In genomic region chr6:39301606-39302005, GRCh38 we compare ENCODE assay signal across 14 cellular contexts. TPM values are rescaled to one million over a fixed set of nuclear protein-coding genes. Genes with fewer than 3 reads are reported as not detected.
A peak's percentile ranks its signal among the peaks of the same experiment; 100 is the strongest.
DNase-seq lines count a peak whose midpoint lies in the region; ATAC-seq and TF ChIP-seq lines count a peak whose summit lies in the region.
"Had no signal": no experiment of that assay in that cellular context is flagged by ENCODE, and none has a peak within 500 bp of the region (broad histone marks: within the 10 kb centered on the region; RNA-seq: fewer than 3 reads in every experiment).

No MANE protein-coding gene starts in this region.

- peak; percentile 48 for DNase-seq in BE2C
- peak; percentile 41 for DNase-seq in HCT116 (ENCODE audit: low read depth, low spot score)
- peak; percentile 60 for DNase-seq in RPMI8226
- peak; percentile 70 for DNase-seq in iPS DF 6.9 (ENCODE audit: low read depth, low spot score)
- DNase-seq in activated CD8-positive, alpha-beta memory T cell treated with anti-CD3 and anti-CD28 coated beads, Interleukin-2, amount 50 U/mL, for 4 hours, result no peak
- DNase-seq in upper lobe of left lung, result no peak
- no peak for DNase-seq in T-helper 1 cell
- DNase-seq: activated CD4-positive, alpha-beta T cell treated with anti-CD3 and anti-CD28 coated beads, Interleukin-2, amount 50 U/mL, for 4 hours; DMS79; naive thymus-derived CD8-positive, alpha-beta T cell; NCI-H1105; trophoblast cell had no signal

- peak; percentile 57 for TF ChIP-seq CTCF in BE2C (IDR thresholded peaks at IDR 0.05; ENCODE audit: low read depth, low read length)
- peak; percentile 74 to 86 (median 84); a peak in 5 of 6 replicates for TF ChIP-seq CTCF in HCT116 (IDR thresholded peaks at IDR 0.05 in 2 of 3, conservative IDR thresholded peaks at IDR 0.05 in 1 of 3; ENCODE audit: borderline replicate concordance in 1 of 3, insufficient read depth in 1 of 3, low read depth in 2 of 3, low read length in 2 of 3)
- no peak for TF ChIP-seq CTCF in upper lobe of left lung (IDR thresholded peaks at IDR 0.05)

- no peak overlapping the region for H3K4me3 ChIP-seq in BE2C (ENCODE audit: low read depth, low read length)
- H3K4me3 ChIP-seq in HCT116 (replicated peaks in 1 of 2; ENCODE audit: low read depth in 1 of 2, low read length in 2 of 2), result no peak overlapping the region
- H3K4me3 ChIP-seq in iPS DF 6.9 (ENCODE audit: low read length), result no peak overlapping the region
- H3K4me3 ChIP-seq in upper lobe of left lung, result no peak overlapping the region
- H3K4me3 ChIP-seq: ascending aorta had no signal

- TF ChIP-seq RAD21 in HCT116 (IDR thresholded peaks at IDR 0.05; ENCODE audit: low read depth), result peak; percentile 71

- RAD21 ChIA-PET in HCT116 (lab: Charles Lee; ENCODE audit: low non-redundant PET in 1 of 2, low total read pairs in 2 of 2, uncharacterized antibody in 2 of 2, unreplicated experiment in 2 of 2), result interaction anchor here (1.6 to 1.9 kb wide), 2 partner anchors 135 kb away, joined by 8 to 12 read pairs; no protein-coding TSS in a partner anchor

- H2AFZ ChIP-seq in HCT116 (ENCODE audit: low read depth, low read length, poor library complexity, severe bottlenecking), result no peak overlapping the region

- CTCF ChIA-PET in HCT116 (lab: Charles Lee), result interaction anchor here (0.6 to 7.8 kb wide), 7 partner anchors 8 to 304 kb away, joined by 3 to 123 read pairs (median 4); partner anchors contain the start of gene KCNK5

- intact Hi-C loops in HCT116 (cut with micrococcal nuclease), result no loop called here

- POLR2A ChIA-PET in HCT116 (lab: Charles Lee), result no interaction called here

- H3K9me3 ChIP-seq in BE2C (no peaks in the 10 kb centered on the region), HCT116 (ENCODE audit: control insufficient read depth in 1 of 2, insufficient read depth in 1 of 2, low read depth in 1 of 2, low read length in 2 of 2) (no peaks in the 10 kb centered on the region), iPS DF 6.9 (ENCODE audit: control insufficient read depth, insufficient read depth, low read length) (no peaks in the 10 kb centered on the region), upper lobe of left lung (no peaks in the 10 kb centered on the region)
- H3K9me3 ChIP-seq: ascending aorta had no signal

- H3K4me1 ChIP-seq in BE2C (no peaks in the 10 kb centered on the region), HCT116 (ENCODE audit: control insufficient read depth in 1 of 2, insufficient read depth in 2 of 2, low read length in 2 of 2) (peaks cover 0 to 12% of the 10 kb centered on the region in 2 experiments; a peak in 2 of 4 replicates), iPS DF 6.9 (ENCODE audit: control insufficient read depth, insufficient read depth, low read length) (no peaks in the 10 kb centered on the region), upper lobe of left lung (peaks cover 5 to 22% (median 6%) of the 10 kb centered on the region in 4 donors)
- H3K4me1 ChIP-seq: ascending aorta had no signal

- H3K36me3 ChIP-seq in BE2C, result no peaks in the 10 kb centered on the region
- no peaks in the 10 kb centered on the region for H3K36me3 ChIP-seq in HCT116 (ENCODE audit: control insufficient read depth in 1 of 2, insufficient read depth in 2 of 2, low read length in 2 of 2)
- no peaks in the 10 kb centered on the region for H3K36me3 ChIP-seq in iPS DF 6.9 (ENCODE audit: control insufficient read depth, insufficient read depth, low read length)
- no peaks in the 10 kb centered on the region for H3K36me3 ChIP-seq in upper lobe of left lung

- ATAC-seq in HCT116 (peak; percentile 83), upper lobe of left lung (ENCODE audit: low FRiP score in 2 of 2) (no peak), HG03378 (IDR thresholded peaks at IDR 0.05; ENCODE audit: unreplicated experiment) (no peak)
- ATAC-seq: naive thymus-derived CD8-positive, alpha-beta T cell had no signal

- no peak overlapping the region for H3K4me2 ChIP-seq in HCT116 (ENCODE audit: low read length)

- H3K27me3 ChIP-seq in BE2C (peaks cover 12% of the 10 kb centered on the region), HCT116 (ENCODE audit: insufficient read depth, low read length) (0 out of 2 replicates have a peak, but pooled peaks cover 4% of the 10 kb centered on the region), iPS DF 6.9 (ENCODE audit: control insufficient read depth, insufficient read depth, low read length) (no peaks in the 10 kb centered on the region), upper lobe of left lung (no peaks in the 10 kb centered on the region)
- H3K27me3 ChIP-seq: ascending aorta had no signal

- no peak for TF ChIP-seq EP300 in upper lobe of left lung (IDR thresholded peaks at IDR 0.05)

- BruUV-seq in HCT116 (replicated peaks; lab: Mats Ljungman, UMichigan), result no TSS peak

- H3K9ac ChIP-seq in HCT116 (ENCODE audit: low read length), result no peak overlapping the region

- H3K27ac ChIP-seq in HCT116 (ENCODE audit: low read depth, low read length) (no peak overlapping the region), iPS DF 6.9 (ENCODE audit: low read length) (no peak overlapping the region), upper lobe of left lung (no peak overlapping the region)
- H3K27ac ChIP-seq: ascending aorta had no signal

- TF ChIP-seq POLR2A in HCT116 (IDR thresholded peaks at IDR 0.05; ENCODE audit: borderline replicate concordance, extremely low read depth, insufficient read depth, insufficient read length) (no peak), upper lobe of left lung (IDR thresholded peaks at IDR 0.05) (no peak)

- no peaks in the 10 kb centered on the region for H4K20me1 ChIP-seq in HCT116 (ENCODE audit: insufficient read depth)

- no peaks in the 10 kb centered on the region for H3K79me2 ChIP-seq in HCT116 (ENCODE audit: insufficient read depth, low read length)

- H3K9me2 ChIP-seq in HCT116 (ENCODE audit: insufficient read depth), result no peaks in the 10 kb centered on the region

- WGBS in iPS DF 6.9 (ENCODE audit: insufficient coverage, insufficient read length), result no CpG with 5 or more reads among the region's 7 CpGs
- WGBS in upper lobe of left lung, 2 donors, result 72 to 92% methylated on average over 4 to 7 of the region's 7 CpGs

TF ChIP-seq in HCT116, 20 proteins besides CTCF, POLR2A, EP300 and RAD21:
- TF ChIP-seq JUND (IDR thresholded peaks at IDR 0.05), result no peak
- no peak for TF ChIP-seq POLR2AphosphoS5 (IDR thresholded peaks at IDR 0.05; ENCODE audit: low read depth, low read length)
- TF ChIP-seq CBX3 (IDR thresholded peaks at IDR 0.05; ENCODE audit: low read depth), result no peak

RNA-seq across cellular contexts. Expression of gene KCNK17, which starts 12.6 kb away (rescaled TPM):
- not detected for polyA plus RNA-seq in BE2C (2012; ENCODE audit: insufficient read depth, insufficient read length, low read depth)
- total RNA-seq in HCT116 (2021; ENCODE audit: unreplicated experiment), result not detected
- polyA plus RNA-seq in HCT116 (2012), result not detected in 2 replicates
- 1 to 10 TPM in 5 of 6 donors, under 1 TPM in 1; 0.61 to 7.7 (median 2.8) TPM for total RNA-seq in upper lobe of left lung
- total RNA-seq: ascending aorta; naive thymus-derived CD8-positive, alpha-beta T cell had no signal
- polyA plus RNA-seq: naive thymus-derived CD8-positive, alpha-beta T cell had no signal

RNA-seq across cellular contexts. Expression of gene KCNK16, which starts 20.9 kb away (rescaled TPM):
- polyA plus RNA-seq in BE2C (2012; ENCODE audit: insufficient read depth, insufficient read length, low read depth), result not detected
- not detected for total RNA-seq in HCT116 (2021; ENCODE audit: unreplicated experiment)
- not detected in 2 replicates for polyA plus RNA-seq in HCT116 (2012)
- not detected for total RNA-seq in upper lobe of left lung
- total RNA-seq: ascending aorta; naive thymus-derived CD8-positive, alpha-beta T cell had no signal
- polyA plus RNA-seq: naive thymus-derived CD8-positive, alpha-beta T cell had no signal

Comparison
In these comparisons a context has a peak if more than half of its experiments do, and no peak if none do; other contexts are left out.
1. DNase-seq: peak in BE2C (single experiment), HCT116 (single experiment), RPMI8226 (single experiment) and iPS DF 6.9 (single experiment); none in activated CD8-positive, alpha-beta memory T cell treated with anti-CD3 and anti-CD28 coated beads, Interleukin-2, amount 50 U/mL, for 4 hours (single experiment), upper lobe of left lung (0 of 2) and T-helper 1 cell (0 of 5).
2. CTCF ChIP-seq: peak in BE2C (single experiment) and HCT116 (3 of 3); none in upper lobe of left lung (0 of 6).